In the genomic region with DNA sequence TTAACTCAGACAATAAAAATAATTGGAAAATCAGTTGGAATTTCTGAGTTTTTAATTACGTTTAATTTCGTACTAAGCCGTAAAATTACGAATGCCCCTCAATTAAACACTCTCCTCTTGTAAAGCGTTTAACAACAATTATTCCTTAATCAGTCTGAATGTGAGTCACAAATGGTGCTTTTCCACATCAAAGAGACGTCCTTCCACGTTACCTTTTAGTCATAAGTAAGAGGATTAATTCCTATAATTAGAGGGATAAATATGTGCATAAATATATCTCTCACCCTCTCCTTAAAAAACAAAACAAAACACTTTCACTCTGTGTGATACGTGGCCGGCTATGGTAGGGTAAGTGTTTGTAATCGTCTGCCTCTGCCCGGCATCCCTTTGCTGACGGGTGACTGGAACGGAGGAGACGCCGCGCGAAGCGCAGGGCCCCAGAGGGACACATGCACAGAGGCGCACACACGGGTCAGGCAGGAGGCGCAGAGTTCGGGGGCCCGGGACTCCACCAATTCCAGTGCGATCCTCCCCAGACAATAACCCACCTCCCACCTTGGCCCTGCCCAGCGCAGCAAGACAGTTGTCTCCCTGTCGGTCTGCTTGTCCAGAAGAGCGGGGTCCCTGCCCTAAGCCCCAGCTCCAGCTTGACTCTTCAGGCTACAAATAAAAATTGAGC, we compare ENCODE assay signal across 8 cellular contexts. TPM values are rescaled to one million over a fixed set of nuclear protein-coding genes. Genes with fewer than 3 reads are reported as not detected.
DNase-seq lines count a peak whose midpoint lies in the region; ATAC-seq and TF ChIP-seq lines count a peak whose summit lies in the region.

No MANE protein-coding gene starts in this region.

- peak; percentile 60 for DNase-seq in M059J (ENCODE audit: low read depth)
- DNase-seq in caudate nucleus (lab: John Stamatoyannopoulos, UW): peak in 29 of 61 donors; percentile 10 to 60 (median 38)
- peak; percentile 84 for DNase-seq in left kidney (ENCODE audit: low read depth, low spot score)
- peak in 1 of 2 donors; percentile 62 for DNase-seq in suprapubic skin (ENCODE audit: low spot score in 2 of 2)
- no peak for DNase-seq in stimulated activated CD4-positive, alpha-beta T cell treated with anti-CD3 and anti-CD28 coated beads, Interleukin-4, amount 100 ng/mL, for 24 hours
- no peak for DNase-seq in KBM-7
- no peak for DNase-seq in A172 (ENCODE audit: low spot score)

- H3K4me1 ChIP-seq in suprapubic skin: peaks cover 20% of the 10 kb centered on the region

- H3K4me3 ChIP-seq in suprapubic skin: peak overlapping the region; percentile 49

- TF ChIP-seq POLR2A in suprapubic skin (IDR thresholded peaks at IDR 0.05): no peak

- in situ Hi-C loops in KBM-7 (cut with MboI; ENCODE audit: low pct_unique_long_range_greater_than_20kb, low sequenced_read_pairs): loop anchor here (25.0 kb wide), 1 partner anchor 223 kb away; no protein-coding TSS in a partner anchor

- no peaks in the 10 kb centered on the region for H3K9me3 ChIP-seq in suprapubic skin

- no peak for TF ChIP-seq EP300 in suprapubic skin (IDR thresholded peaks at IDR 0.05)

- H3K27me3 ChIP-seq in suprapubic skin: peaks cover 26% of the 10 kb centered on the region

- no peak for ATAC-seq in GM21526 (IDR thresholded peaks at IDR 0.05; ENCODE audit: low FRiP score, unreplicated experiment)

- WGBS in suprapubic skin: 13% methylated on average over 22 of the region's 27 CpGs

- TF ChIP-seq CTCF in suprapubic skin (IDR thresholded peaks at IDR 0.05): no peak

- peak overlapping the region; percentile 88 for H3K27ac ChIP-seq in caudate nucleus (ENCODE audit: low read depth, low read length)
- no peak overlapping the region for H3K27ac ChIP-seq in suprapubic skin

- H3K36me3 ChIP-seq in suprapubic skin: no peaks in the 10 kb centered on the region

RNA-seq across cellular contexts. Expression of a gene that starts 9.7 kb away (rescaled TPM):
- 27.7 and 32.9 TPM in 2 replicates for total RNA-seq in M059J (2014; rRNA removed; shearing (Covaris generic))
- 10 to 100 TPM in 3 of 4 donors, 1 to 10 TPM in 1; 9.0 to 18.5 (median 16.3) TPM for total RNA-seq in suprapubic skin
- total RNA-seq in A172 (2014; rRNA removed; shearing (Covaris generic)): 98.3 and 106 TPM in 2 replicates

Comparison
In these comparisons a context has a peak if more than half of its experiments do, and no peak if none do; other contexts are left out.
1. DNase-seq: peak in M059J (single experiment) and left kidney (single experiment); none in stimulated activated CD4-positive, alpha-beta T cell treated with anti-CD3 and anti-CD28 coated beads, Interleukin-4, amount 100 ng/mL, for 24 hours (single experiment), KBM-7 (single experiment) and A172 (single experiment).